8 cellular contexts compared by ENCODE assay signal in the genomic region with DNA sequence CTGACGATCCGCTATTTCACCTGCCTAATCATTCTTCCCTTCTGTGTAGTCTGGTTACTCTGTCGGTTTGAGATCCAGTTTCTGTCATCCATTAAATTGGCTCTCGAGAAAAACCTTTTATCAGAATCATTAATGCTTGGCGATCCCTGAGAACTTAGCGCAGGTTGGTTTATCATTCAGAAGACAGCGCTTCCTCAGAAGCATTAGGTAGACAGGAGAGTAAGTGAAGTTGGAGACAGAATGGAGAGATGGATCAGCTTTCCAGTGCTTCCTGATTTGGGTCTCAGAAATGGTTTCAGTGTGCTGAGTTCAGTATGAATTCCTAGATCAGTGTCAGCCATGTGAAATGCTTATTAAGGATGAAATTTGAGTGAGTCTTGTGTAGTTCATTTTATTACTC. TPM values are rescaled to one million over a fixed set of nuclear protein-coding genes. Genes with fewer than 3 reads are reported as not detected.
DNase-seq lines count a peak whose midpoint lies in the region; ATAC-seq, FAIRE-seq and TF ChIP-seq lines count a peak whose summit lies in the region.

No MANE protein-coding gene starts in this region.

- H3K9me3 ChIP-seq in heart right ventricle (no peaks in the 10 kb centered on the region), esophagus squamous epithelium (no peaks in the 10 kb centered on the region), prostate gland (no peaks in the 10 kb centered on the region)

- H3K36me3 ChIP-seq in heart right ventricle (peaks cover 0 to 30% (median 5%) of the 10 kb centered on the region in 9 donors), esophagus squamous epithelium (peaks cover 0 to 21% (median 0%) of the 10 kb centered on the region in 3 donors), prostate gland (peaks cover 0 to under 1% of the 10 kb centered on the region in 2 donors)

- H3K27ac ChIP-seq in heart right ventricle (peak overlapping the region in 4 of 10 donors; percentile 95 to 99 (median 98)), esophagus squamous epithelium (peak overlapping the region in 3 of 4 donors; percentile 98 to 99 (median 99)), prostate gland (peak overlapping the region in 1 of 2 donors; percentile 97)

- intact Hi-C loops in heart right ventricle (cut with DNase I) = loop anchor here in 1 of 10 donors (5.0 kb wide), 1 partner anchor 344 kb away; a partner anchor contains a TSS
- intact Hi-C loops in Right ventricle myocardium inferior (cut with DNase I) = no loop called here
- intact Hi-C loops in esophagus squamous epithelium (cut with DNase I) = no loop called here
- intact Hi-C loops in prostate gland (cut with DNase I) = no loop called here

- H3K4me1 ChIP-seq in heart right ventricle (peaks cover 4 to 42% (median 28%) of the 10 kb centered on the region in 9 donors), esophagus squamous epithelium (peaks cover 12 to 49% (median 21%) of the 10 kb centered on the region in 3 donors), prostate gland (replicated peaks) (no peaks in the 10 kb centered on the region)

- ATAC-seq in heart right ventricle (no peak), Right ventricle myocardium inferior (no peak), GM19035 (IDR thresholded peaks at IDR 0.05; ENCODE audit: unreplicated experiment) (no peak)

- TF ChIP-seq POLR2A in esophagus squamous epithelium (IDR thresholded peaks at IDR 0.05) = no peak
- no peak for TF ChIP-seq POLR2A in prostate gland (IDR thresholded peaks at IDR 0.05)
- no peak for TF ChIP-seq POLR2A in GM12892 (IDR thresholded peaks at IDR 0.05; ENCODE audit: low read depth, low read length)

- DNase-seq in heart right ventricle = no peak
- DNase-seq in Right ventricle myocardium inferior (ENCODE audit: missing footprints) = no peak
- DNase-seq in RCC 7860 (ENCODE audit: low spot score) = peak; percentile 21
- no peak for DNase-seq in esophagus squamous epithelium (lab: John Stamatoyannopoulos, UW)
- no peak for DNase-seq in prostate gland (ENCODE audit: low spot score)
- no peak for DNase-seq in GM12892 (ENCODE audit: insufficient read length)
- DNase-seq in D721Med (ENCODE audit: insufficient read length, low spot score) = no peak

- H3K27me3 ChIP-seq in heart right ventricle = no peaks in the 10 kb centered on the region
- H3K27me3 ChIP-seq in esophagus squamous epithelium = no peaks in the 10 kb centered on the region
- H3K27me3 ChIP-seq in prostate gland (replicated peaks; ENCODE audit: insufficient read depth) = no peaks in the 10 kb centered on the region

- no peak for FAIRE-seq in RCC 7860 (lab: Jason Lieb, UNC)
- FAIRE-seq in GM12892 (lab: Jason Lieb, UNC) = no peak
- no peak for FAIRE-seq in D721Med (lab: Jason Lieb, UNC)

- H3K4me3 ChIP-seq in heart right ventricle (peak overlapping the region; percentile 71 to 96 (median 86)), esophagus squamous epithelium (peak overlapping the region; percentile 76 to 99 (median 96)), prostate gland (peak overlapping the region; percentile 85 to 88)

- TF ChIP-seq CTCF in heart right ventricle (IDR thresholded peaks at IDR 0.05) = no peak
- TF ChIP-seq CTCF in esophagus squamous epithelium (IDR thresholded peaks at IDR 0.05) = no peak
- no peak for TF ChIP-seq CTCF in prostate gland (IDR thresholded peaks at IDR 0.05)
- TF ChIP-seq CTCF in D721Med (IDR thresholded peaks at IDR 0.05; ENCODE audit: insufficient read depth, missing control alignments) = no peak

- 3 to 5% methylated on average over 7 of the region's 7 CpGs for WGBS in heart right ventricle, 2 donors
- 0 to 4% methylated on average over 7 of the region's 7 CpGs for WGBS in esophagus squamous epithelium, 2 donors
- WGBS in prostate gland = 1% methylated on average over 7 of the region's 7 CpGs

RNA-seq across cellular contexts. Expression of a gene that starts 1.3 kb away (rescaled TPM):
- total RNA-seq in heart right ventricle (10 to 100 TPM; 11.0 to 16.4 (median 14.3) TPM), Right ventricle myocardium inferior (14.1 TPM), esophagus squamous epithelium (10 to 100 TPM; 14.6 to 31.3 (median 24.7) TPM), prostate gland (10 to 100 TPM; 26.8 to 30.1 TPM)
- 1 to 10 TPM; 5.6 to 8.7 TPM for polyA plus RNA-seq in heart right ventricle
- polyA plus RNA-seq in GM12892 (2012; ENCODE audit: missing spikeins) = 41.6 TPM
